ENCODE assay signal across 27 cellular contexts in the genomic region with DNA sequence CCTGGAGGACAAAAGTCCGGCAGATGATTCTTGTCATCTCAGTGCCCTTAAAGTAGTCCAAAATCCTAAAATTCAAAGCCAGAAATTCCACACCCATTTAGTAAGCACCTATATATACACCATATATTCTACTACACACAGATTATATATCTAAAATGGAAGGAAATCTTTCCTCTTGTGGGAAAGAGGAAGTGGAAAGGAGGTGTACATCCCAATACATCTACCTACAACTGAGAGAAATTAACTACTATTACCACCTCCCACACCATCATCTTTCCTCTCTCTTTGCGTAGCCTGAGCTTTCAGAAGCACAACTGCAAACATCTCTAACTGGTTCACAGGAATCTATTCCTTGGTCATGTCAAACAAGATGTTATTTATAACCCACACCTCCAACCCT. TPM values are rescaled to one million over a fixed set of nuclear protein-coding genes. Genes with fewer than 3 reads are reported as not detected.
"Had no signal": no experiment of that assay in that cellular context is flagged by ENCODE, and none has a peak within 500 bp of the region (broad histone marks: within the 10 kb centered on the region; RNA-seq: fewer than 3 reads in every experiment).

No MANE protein-coding gene starts in this region.

- H3K27me3 ChIP-seq: colonic mucosa, esophagus squamous epithelium, gastrocnemius medialis, heart right ventricle, left lung had no signal

- ATAC-seq: effector memory CD8-positive, alpha-beta T cell; esophagus mucosa; gastrocnemius medialis; heart right ventricle; left lung; left ventricle myocardium superior; lower lobe of right lung; mucosa of descending colon had no signal

- H3K4me3 ChIP-seq: colonic mucosa, esophagus squamous epithelium, gastrocnemius medialis, heart right ventricle, left lung, lower lobe of right lung, mucosa of descending colon had no signal

- H3K27ac Mint-ChIP-seq: dendritic cell treated with granulocyte-macrophage colony-stimulating factor and Interleukin-4, amounts not matched to agents 40 ng/mL and 50 ng/mL, for 4 days; mesothelial cell of epicardium had no signal

- H3K27me3 Mint-ChIP-seq: dendritic cell treated with granulocyte-macrophage colony-stimulating factor and Interleukin-4, amounts not matched to agents 40 ng/mL and 50 ng/mL, for 4 days; effector memory CD8-positive, alpha-beta T cell had no signal

- H3K4me1 Mint-ChIP-seq: endodermal cell, mesothelial cell of epicardium had no signal

- DNase-seq: colonic mucosa; cortex of kidney; effector CD8-positive, alpha-beta T cell; effector memory CD8-positive, alpha-beta T cell; erythroblast; esophagus squamous epithelium; foreskin fibroblast; foreskin melanocyte; gastrocnemius medialis; glutamatergic neuron; heart right ventricle; hippocampal formation; left cardiac atrium; left lung; left ventricle myocardium superior; lower lobe of right lung; mesenchymal stem cell; mucosa of descending colon had no signal

- H3K9me3 Mint-ChIP-seq: dendritic cell treated with granulocyte-macrophage colony-stimulating factor and Interleukin-4, amounts not matched to agents 40 ng/mL and 50 ng/mL, for 4 days; effector memory CD8-positive, alpha-beta T cell; endodermal cell; mesothelial cell of epicardium had no signal

- H3K4me3 Mint-ChIP-seq: dendritic cell treated with granulocyte-macrophage colony-stimulating factor and Interleukin-4, amounts not matched to agents 40 ng/mL and 50 ng/mL, for 4 days; effector memory CD8-positive, alpha-beta T cell; endodermal cell; mesothelial cell of epicardium had no signal

- FAIRE-seq: endometrium, islet of Langerhans, keratinocyte had no signal

- H3K27ac ChIP-seq: colonic mucosa, epithelial cell of prostate, esophagus squamous epithelium, gastrocnemius medialis, heart right ventricle, left lung, lower lobe of right lung had no signal

- H3K36me3 ChIP-seq: colonic mucosa had no signal

- H3K9me3 ChIP-seq: colonic mucosa, esophagus squamous epithelium, gastrocnemius medialis, heart right ventricle, left lung, lower lobe of right lung, mucosa of descending colon had no signal

- H3K4me1 ChIP-seq: colonic mucosa, esophagus squamous epithelium, gastrocnemius medialis, left lung, lower lobe of right lung had no signal

RNA-seq across cellular contexts. Expression of a gene that starts 5.4 kb away (rescaled TPM):
- total RNA-seq: myocyte had no signal
- polyA plus RNA-seq: keratinocyte had no signal
